20 cellular contexts compared by ENCODE assay signal in genomic region chr16:70752381-70752780, GRCh38. TPM values are rescaled to one million over a fixed set of nuclear protein-coding genes. Genes with fewer than 3 reads are reported as not detected.
DNase-seq lines count a peak whose midpoint lies in the region; ATAC-seq, FAIRE-seq and TF ChIP-seq lines count a peak whose summit lies in the region.
"Had no signal": no experiment of that assay in that cellular context is flagged by ENCODE, and none has a peak within 500 bp of the region (broad histone marks: within the 10 kb centered on the region; RNA-seq: fewer than 3 reads in every experiment).

No MANE protein-coding gene starts in this region.

- POLR2A ChIA-PET in H1 (lab: Charles Lee; ENCODE audit: partially characterized antibody) = no interaction called here

- no peak overlapping the region for H3K18ac ChIP-seq in H1 (ENCODE audit: extremely low read depth, low read length)
- H3K18ac ChIP-seq in neuronal stem cell (ENCODE audit: low read length) = no peak overlapping the region

- H2AK5ac ChIP-seq in H1 (ENCODE audit: low read depth, low read length) = no peak overlapping the region
- H2AK5ac ChIP-seq in neuronal stem cell (ENCODE audit: low read depth, low read length) = no peak overlapping the region

- H3K4me1 ChIP-seq in left ventricle myocardium inferior = peaks cover 58% of the 10 kb centered on the region
- H3K4me1 ChIP-seq in H1 (replicated peaks in 1 of 4; ENCODE audit: control insufficient read depth in 3 of 4, insufficient read depth in 4 of 4, low read length in 3 of 4) = peaks cover 0 to 10% (median 6%) of the 10 kb centered on the region in 4 experiments; a peak in 5 of 7 replicates
- H3K4me1 ChIP-seq in neuronal stem cell (ENCODE audit: control insufficient read depth in 2 of 2, insufficient read depth in 1 of 2, low read depth in 1 of 2, low read length in 2 of 2) = peaks cover 12 to 34% of the 10 kb centered on the region in 2 donors
- H3K4me1 ChIP-seq in uterus = peaks cover 20 to 28% of the 10 kb centered on the region in 2 donors

- H4K91ac ChIP-seq in H1 (replicated peaks; ENCODE audit: insufficient read length, low read length) (no peak overlapping the region), neuronal stem cell (ENCODE audit: low read depth, low read length, poor library complexity) (no peak overlapping the region)

- CTCF ChIA-PET in H1 (lab: Charles Lee; ENCODE audit: partially characterized antibody) = interaction anchor here (1.1 to 7.0 kb wide), 8 partner anchors 9 to 72 kb away, joined by 3 to 57 read pairs (median 4); no protein-coding TSS in a partner anchor

- intact Hi-C loops in left ventricle myocardium inferior (cut with micrococcal nuclease) = no loop called here
- intact Hi-C loops in left ventricle myocardium superior (cut with micrococcal nuclease) = no loop called here
- intact Hi-C loops in uterus (cut with DNase I; ENCODE audit: low total_unique reads) = no loop called here

- ATAC-seq in left ventricle myocardium superior = no peak
- ATAC-seq: A549; activated CD4-positive, CD25-positive, alpha-beta regulatory T cell treated with anti-CD3 and anti-CD28 coated beads, Interleukin-2, amount 50 U/mL, for 24 hours; activated T-cell treated with anti-CD3 and anti-CD28 coated beads, Interleukin-2, amount 50 U/mL, for 72 hours; GM12878 had no signal

- no peak overlapping the region for H3K23ac ChIP-seq in H1 (ENCODE audit: insufficient read length)
- no peak overlapping the region for H3K23ac ChIP-seq in neuronal stem cell (ENCODE audit: low read depth, low read length, poor library complexity)

- H3K23me2 ChIP-seq in H1 (ENCODE audit: low read depth, low read length) = no peaks in the 10 kb centered on the region

- H3K9me3 ChIP-seq in left ventricle myocardium inferior (replicated peaks) (no peaks in the 10 kb centered on the region), H1 (ENCODE audit: insufficient read depth in 2 of 2, low read depth in 1 of 2, low read length in 1 of 2) (no peaks in the 10 kb centered on the region), neuronal stem cell (replicated peaks in 1 of 2; ENCODE audit: control insufficient read depth in 2 of 2, insufficient read depth in 1 of 2, low read depth in 1 of 2, low read length in 2 of 2) (no peaks in the 10 kb centered on the region), uterus (no peaks in the 10 kb centered on the region)
- H3K9me3 ChIP-seq: A549 had no signal

- H4K8ac ChIP-seq in H1 (ENCODE audit: extremely low read depth, insufficient read depth, low read length) = 0 out of 2 replicates have a peak overlapping the region, but pooled peaks have one; percentile 14
- no peak overlapping the region for H4K8ac ChIP-seq in neuronal stem cell (ENCODE audit: low read depth, low read length)

- no peak overlapping the region for H4K5ac ChIP-seq in H1 (ENCODE audit: insufficient read length, low read depth, low read length)

- H3K4ac ChIP-seq in H1 (replicated peaks; ENCODE audit: insufficient read length, low read depth, low read length) = no peak overlapping the region
- no peak overlapping the region for H3K4ac ChIP-seq in neuronal stem cell (ENCODE audit: low read length)

- H3K27me3 ChIP-seq in left ventricle myocardium inferior (ENCODE audit: low read depth) (no peaks in the 10 kb centered on the region), H1 (replicated peaks in 1 of 4; ENCODE audit: control insufficient read depth in 3 of 4, extremely low read depth in 1 of 4, insufficient read depth in 3 of 4, low read length in 3 of 4) (no peaks in the 10 kb centered on the region), neuronal stem cell (ENCODE audit: control insufficient read depth in 3 of 3, insufficient read depth in 3 of 3, low read depth in 1 of 3, low read length in 3 of 3) (no peaks in the 10 kb centered on the region), uterus (no peaks in the 10 kb centered on the region)
- H3K27me3 ChIP-seq: brain microvascular endothelial cell had no signal

- DNase-seq in left ventricle myocardium inferior = no peak
- no peak for DNase-seq in left ventricle myocardium superior
- DNase-seq in H1 (ENCODE audit: low read depth in 1 of 2, low spot score in 2 of 2) = no peak
- DNase-seq in neuronal stem cell (ENCODE audit: low spot score) = no peak
- DNase-seq in uterus = no peak
- DNase-seq in anterior cingulate cortex (lab: John Stamatoyannopoulos, UW) = no peak
- no peak for DNase-seq in T1000 (lab: John Stamatoyannopoulos, UW)
- DNase-seq in effector CD4-positive, alpha-beta T cell = no peak
- DNase-seq: activated T-cell treated with anti-CD3 and anti-CD28 coated beads, Interleukin-2, amount 50 U/mL, for 72 hours; brain microvascular endothelial cell; cortex of kidney; DMS53; NCI-H1436 treated with DMSO at 0.1 percent for 48 hours; NCI-H524; RPMI8226 had no signal

- H2BK15ac ChIP-seq in H1 (ENCODE audit: low read length) (no peak overlapping the region), neuronal stem cell (ENCODE audit: low read length) (no peak overlapping the region)

- no peaks in the 10 kb centered on the region for H3K79me2 ChIP-seq in H1 (ENCODE audit: control insufficient read depth in 1 of 2, insufficient read depth in 2 of 2, low read length in 2 of 2)

- H4K20me1 ChIP-seq in H1 (replicated peaks in 1 of 2; ENCODE audit: control insufficient read depth in 1 of 2, insufficient read depth in 2 of 2, low read length in 2 of 2) = peaks cover 0 to 8% of the 10 kb centered on the region in 2 experiments

- FAIRE-seq in H1 (lab: Jason Lieb, UNC) = no peak
- FAIRE-seq: A549, frontal cortex, GM12878, GM19239 had no signal

- H2BK20ac ChIP-seq in H1 (ENCODE audit: low read length) = no peak overlapping the region

- H2BK12ac ChIP-seq in H1 (ENCODE audit: low read depth, low read length) = no peak overlapping the region
- no peak overlapping the region for H2BK12ac ChIP-seq in neuronal stem cell (ENCODE audit: low read length)

- H3K27ac ChIP-seq in left ventricle myocardium inferior (replicated peaks) (peak overlapping the region; percentile 78), H1 (ENCODE audit: low read depth, low read length) (no peak overlapping the region), neuronal stem cell (replicated peaks; ENCODE audit: low read length) (no peak overlapping the region), uterus (peak overlapping the region; percentile 86 to 92)
- H3K27ac ChIP-seq: brain microvascular endothelial cell had no signal

- H3K14ac ChIP-seq in H1 (ENCODE audit: insufficient read length) = no peak overlapping the region
- H3K14ac ChIP-seq in neuronal stem cell (ENCODE audit: low read length) = no peak overlapping the region

- H3K4me3 ChIP-seq in left ventricle myocardium inferior (no peak overlapping the region), H1 (ENCODE audit: extremely low read depth in 1 of 4, insufficient read depth in 2 of 4, low read depth in 3 of 4, low read length in 4 of 4) (no peak overlapping the region), neuronal stem cell (ENCODE audit: low read length in 2 of 2) (no peak overlapping the region), uterus (no peak overlapping the region)
- H3K4me3 ChIP-seq: A549, GM12878 had no signal

- no peak overlapping the region for H2BK5ac ChIP-seq in H1 (ENCODE audit: low read depth, low read length)
- H2BK5ac ChIP-seq in neuronal stem cell (ENCODE audit: low read length) = no peak overlapping the region

- H3K36me3 ChIP-seq in left ventricle myocardium inferior = peaks cover 10% of the 10 kb centered on the region
- peaks cover 0 to 3% (median 1%) of the 10 kb centered on the region in 4 experiments; a peak in 2 of 8 replicates for H3K36me3 ChIP-seq in H1 (ENCODE audit: control insufficient read depth in 2 of 4, insufficient read depth in 4 of 4, low read length in 3 of 4)
- peaks cover 5 to 16% of the 10 kb centered on the region in 2 donors for H3K36me3 ChIP-seq in neuronal stem cell (replicated peaks in 1 of 2; ENCODE audit: control insufficient read depth in 2 of 2, insufficient read depth in 2 of 2, low read length in 2 of 2)
- no peaks in the 10 kb centered on the region for H3K36me3 ChIP-seq in uterus
- H3K36me3 ChIP-seq: brain microvascular endothelial cell had no signal

- H3K4me2 ChIP-seq in H1 (ENCODE audit: insufficient read depth in 1 of 2, low read depth in 2 of 2, low read length in 2 of 2) = no peak overlapping the region
- no peak overlapping the region for H3K4me2 ChIP-seq in neuronal stem cell (ENCODE audit: insufficient read depth, low read length, poor library complexity, severe bottlenecking)

- TF ChIP-seq EP300 in H1 (IDR thresholded peaks at IDR 0.05; ENCODE audit: borderline replicate concordance in 1 of 2, low read depth in 2 of 2, low read length in 2 of 2) = no peak

- H2AFZ ChIP-seq in H1 (ENCODE audit: low read length) (no peak overlapping the region), neuronal stem cell (ENCODE audit: low read length) (no peak overlapping the region)

- WGBS in H1 (ENCODE audit: extremely low coverage in 1 of 2, insufficient coverage in 1 of 2, insufficient read length in 1 of 2, insufficient replicate concordance in 2 of 2, low coverage in 1 of 2, low lambda C conversion rate in 2 of 2, missing lambda C conversion rate in 1 of 2), 2 experiments = 90% methylated on average over 9 of the region's 10 CpGs; no CpG with 5 or more reads in 1 of the 2 experiments
- WGBS in neuronal stem cell (ENCODE audit: extremely low coverage in 2 of 2, insufficient read length in 2 of 2, insufficient replicate concordance in 1 of 2), 2 donors = no CpG with 5 or more reads among the region's 10 CpGs

- no peak overlapping the region for H3K56ac ChIP-seq in H1 (replicated peaks; ENCODE audit: insufficient read length, low read depth, low read length)

- TF ChIP-seq CTCF in left ventricle myocardium inferior (IDR thresholded peaks at IDR 0.05; ENCODE audit: borderline replicate concordance) (no peak), H1 (IDR thresholded peaks at IDR 0.05; ENCODE audit: control extremely low read depth in 1 of 3, insufficient read depth in 1 of 3, low read depth in 1 of 3, low read length in 3 of 3) (no peak), uterus (IDR thresholded peaks at IDR 0.05) (no peak)

- H3K9ac ChIP-seq in H1 (replicated peaks in 1 of 4; ENCODE audit: extremely low read depth in 1 of 4, low read depth in 3 of 4, low read length in 3 of 4) (no peak overlapping the region), neuronal stem cell (ENCODE audit: low read depth, low read length, poor library complexity) (peak overlapping the region; percentile 50)

- H3K79me1 ChIP-seq in H1 (ENCODE audit: low read depth, low read length) (no peaks in the 10 kb centered on the region), neuronal stem cell (ENCODE audit: low read depth, low read length) (no peaks in the 10 kb centered on the region)

- H2BK120ac ChIP-seq in H1 (replicated peaks; ENCODE audit: low read depth, low read length) (no peak overlapping the region), neuronal stem cell (ENCODE audit: low read depth, low read length) (no peak overlapping the region)

- no peak for TF ChIP-seq RAD21 in H1 (IDR thresholded peaks at IDR 0.05 in 1 of 2, conservative IDR thresholded peaks at IDR 0.05 in 1 of 2; ENCODE audit: low read depth in 2 of 2, low read length in 2 of 2)

- TF ChIP-seq POLR2A in H1 (IDR thresholded peaks at IDR 0.05; ENCODE audit: control extremely low read depth in 1 of 2, low read depth in 2 of 2, low read length in 2 of 2) = no peak
- TF ChIP-seq POLR2A in uterus (IDR thresholded peaks at IDR 0.05) = no peak

RNA-seq across cellular contexts. Expression of gene VAC14, which starts 48.6 kb away (rescaled TPM):
- total RNA-seq in left ventricle myocardium inferior (21.0 TPM), left ventricle myocardium superior (20.4 TPM), uterus (10 to 100 TPM in 3 of 4 donors, 1 to 10 TPM in 1; 4.7 to 30.6 (median 17.4) TPM)
- total RNA-seq in H1 (2021; fragmentation: NEBNext Ultra II Directional; extraction: Animal tissue kit (Norgen Biotek cat#: 25700)) = 52.8 and 56.0 TPM in 2 replicates
- polyA plus RNA-seq in H1 (2011; rRNA removed) = 108 and 113 TPM in 2 replicates
- 54.9 TPM for polyA plus RNA-seq in H1 (2011; cell fraction: cytosol; rRNA removed)
- 102 TPM for polyA plus RNA-seq in H1 (2011; cell fraction: nucleus; rRNA removed)
- polyA plus RNA-seq in H1 (2012, experiment 1 of 2) = 42.1 to 66.4 TPM (median 62.1 TPM) in 4 replicates
- polyA plus RNA-seq in H1 (2012, experiment 2 of 2) = 81.7 TPM
- polyA plus RNA-seq in H1 (2013, experiment 1 of 2) = 35.5 TPM
- 32.4 TPM for polyA plus RNA-seq in H1 (2013, experiment 2 of 2)
- polyA minus RNA-seq in H1 (2011; rRNA and poly(A)+ RNA removed) = 76.8 and 86.7 TPM in 2 replicates
- 43.9 TPM for polyA minus RNA-seq in H1 (2011; cell fraction: cytosol; rRNA and poly(A)+ RNA removed)
- 51.4 TPM for polyA minus RNA-seq in H1 (2011; cell fraction: nucleus; rRNA and poly(A)+ RNA removed)
- 24.7 TPM for polyA plus RNA-seq in neuronal stem cell (2013, experiment 1 of 2)
- polyA plus RNA-seq in neuronal stem cell (2013, experiment 2 of 2) = 23.1 TPM

Comparison
In these comparisons a context has a peak if more than half of its experiments do, and no peak if none do; other contexts are left out.
1. H3K27ac ChIP-seq: peak in left ventricle myocardium inferior (single experiment) and uterus (2 of 2); none in H1 (single experiment) and neuronal stem cell (single experiment).